Comparison of ENCODE assay signal across 1 cellular context in genomic region chr20:18739785-18740184, GRCh38.
TF ChIP-seq lines count a peak whose summit lies in the region.

No MANE protein-coding gene starts in this region.

TF ChIP-seq in HepG2, 621 proteins besides CTCF, POLR2A, EP300 and RAD21 (continued from another document):
- no peak for TF ChIP-seq ZBTB40 (IDR thresholded peaks at IDR 0.05)
- no peak for TF ChIP-seq ZBTB40 (CRISPR knock-in tag; IDR thresholded peaks at IDR 0.05)
- TF ChIP-seq ZNF343 (CRISPR knock-in tag; IDR thresholded peaks at IDR 0.05): no peak
- TF ChIP-seq ZNF597 (CRISPR knock-in tag; IDR thresholded peaks at IDR 0.05): no peak
- TF ChIP-seq CBX5 (CRISPR knock-in tag; IDR thresholded peaks at IDR 0.05; ENCODE audit: borderline replicate concordance): no peak
- no peak for TF ChIP-seq ZNF235 (CRISPR knock-in tag; IDR thresholded peaks at IDR 0.05; ENCODE audit: borderline replicate concordance)
- no peak for TF ChIP-seq ZNF609 (CRISPR knock-in tag; IDR thresholded peaks at IDR 0.05; ENCODE audit: borderline replicate concordance)
- no peak for TF ChIP-seq RNF2 (conservative IDR thresholded peaks at IDR 0.05; ENCODE audit: low read depth)
- no peak for TF ChIP-seq ZBTB1 (CRISPR knock-in tag; IDR thresholded peaks at IDR 0.05; ENCODE audit: borderline replicate concordance)
- TF ChIP-seq RFX5 (IDR thresholded peaks at IDR 0.05; ENCODE audit: low read depth, low read length): no peak
- no peak for TF ChIP-seq ZNF207 (IDR thresholded peaks at IDR 0.05; ENCODE audit: borderline replicate concordance)
- TF ChIP-seq MXD1 (CRISPR knock-in tag; IDR thresholded peaks at IDR 0.05): no peak
- no peak for TF ChIP-seq ZNF275 (CRISPR knock-in tag; IDR thresholded peaks at IDR 0.05; ENCODE audit: borderline replicate concordance)
- no peak for TF ChIP-seq BCLAF1 (IDR thresholded peaks at IDR 0.05)
- no peak for TF ChIP-seq NFATC3 (CRISPR knock-in tag; IDR thresholded peaks at IDR 0.05)
- TF ChIP-seq NFRKB (IDR thresholded peaks at IDR 0.05): no peak
- no peak for TF ChIP-seq ZNF318 (CRISPR knock-in tag; IDR thresholded peaks at IDR 0.05)
- no peak for TF ChIP-seq TERF1 (CRISPR knock-in tag; IDR thresholded peaks at IDR 0.05)
